ENCODE assay signal across 21 cellular contexts in genomic region chr1:184627012-184627351, GRCh38.
DNase-seq lines count a peak whose midpoint lies in the region; ATAC-seq and TF ChIP-seq lines count a peak whose summit lies in the region.
"Had no signal": no experiment of that assay in that cellular context is flagged by ENCODE, and none has a peak within 500 bp of the region (broad histone marks: within the 10 kb centered on the region; RNA-seq: fewer than 3 reads in every experiment).

No MANE protein-coding gene starts in this region.

- H4K20me1 ChIP-seq in mammary epithelial cell (ENCODE audit: insufficient read depth, low read length) = no peaks in the 10 kb centered on the region

- in situ Hi-C loops in mammary epithelial cell (cut with MboI; ENCODE audit: low sequenced_read_pairs in 2 of 2) = no loop called here

- CTCF ChIA-PET in MCF 10A (lab: Yijun Ruan, JAX) = interaction anchor here (0.6 to 2.1 kb wide), 8 partner anchors 27 to 1816 kb away, joined by 3 to 14 read pairs (median 4); no protein-coding TSS in a partner anchor
- CTCF ChIA-PET in mammary epithelial cell (lab: Charles Lee; ENCODE audit: low non-redundant PET) = no interaction called here

- H3K4me1 ChIP-seq in mammary epithelial cell (ENCODE audit: insufficient read depth, low read length) (peaks cover 22% of the 10 kb centered on the region), breast epithelium (peaks cover 13 to 19% of the 10 kb centered on the region in 2 donors), prostate gland (replicated peaks) (peaks cover 41% of the 10 kb centered on the region), suprapubic skin (peaks cover 77% of the 10 kb centered on the region), trophoblast cell (ENCODE audit: control insufficient read depth in 1 of 2, insufficient read depth in 2 of 2, low read length in 2 of 2) (peaks cover 5 to 11% of the 10 kb centered on the region in 2 experiments)

- no peak overlapping the region for H4K8ac ChIP-seq in trophoblast cell (ENCODE audit: low read depth, low read length)

- H3K4me2 ChIP-seq in mammary epithelial cell (ENCODE audit: insufficient read depth, low read depth, low read length) (no peak overlapping the region), trophoblast cell (ENCODE audit: low read length) (no peak overlapping the region)

- ATAC-seq in HG02981 (IDR thresholded peaks at IDR 0.05; ENCODE audit: unreplicated experiment) = no peak

- 94% methylated on average over 2 of the region's 3 CpGs for WGBS in mammary epithelial cell (ENCODE audit: low coverage, missing lambda C conversion rate)
- 59% methylated on average over 3 of the region's 3 CpGs for WGBS in prostate gland
- WGBS in suprapubic skin = 46% methylated on average over 3 of the region's 3 CpGs
- no CpG with 5 or more reads among the region's 3 CpGs for WGBS in trophoblast cell (ENCODE audit: extremely low coverage, insufficient coverage, insufficient read length)

- no peak overlapping the region for H2BK120ac ChIP-seq in trophoblast cell (ENCODE audit: insufficient read depth, low read length, poor library complexity)

- DNase-seq in MCF 10A (ENCODE audit: unreplicated experiment) = peak; percentile 47
- no peak for DNase-seq in mammary epithelial cell
- no peak for DNase-seq in breast epithelium (ENCODE audit: low spot score in 2 of 2)
- DNase-seq in prostate gland (ENCODE audit: low spot score) = no peak
- DNase-seq in suprapubic skin (ENCODE audit: low spot score in 2 of 2) = no peak
- DNase-seq in trophoblast cell = no peak
- no peak for DNase-seq in NCI-H2029 (lab: John Stamatoyannopoulos, UW)
- DNase-seq: Caco-2, H7, HFFc6, KG1, MV-4-11, NCI-H1417, NCI-H187, NCI-H2227 treated with DMSO at 0.1 percent for 48 hours, NCI-H524, NCI-H82, OCI-M1, SIG-M5 had no signal

- peaks cover 25% of the 10 kb centered on the region for H3K36me3 Mint-ChIP-seq in MCF 10A (ENCODE audit: insufficient read depth, unreplicated experiment)

- no peak overlapping the region for H4K12ac ChIP-seq in trophoblast cell (ENCODE audit: low read depth, low read length)

- H2BK12ac ChIP-seq in trophoblast cell (ENCODE audit: low read length) = no peak overlapping the region

- TF ChIP-seq EP300 in suprapubic skin (IDR thresholded peaks at IDR 0.05) = no peak

- no peaks in the 10 kb centered on the region for H3K27me3 ChIP-seq in mammary epithelial cell (ENCODE audit: insufficient read depth, low read length)
- H3K27me3 ChIP-seq in breast epithelium = no peaks in the 10 kb centered on the region
- H3K27me3 ChIP-seq in prostate gland (replicated peaks; ENCODE audit: insufficient read depth) = no peaks in the 10 kb centered on the region
- no peaks in the 10 kb centered on the region for H3K27me3 ChIP-seq in suprapubic skin
- no peaks in the 10 kb centered on the region for H3K27me3 ChIP-seq in trophoblast cell (ENCODE audit: insufficient read depth, low read length)

- H2BK5ac ChIP-seq in trophoblast cell (ENCODE audit: low read depth, low read length, poor library complexity) = no peak overlapping the region

- H3K79me1 ChIP-seq in trophoblast cell (ENCODE audit: low read length) = no peaks in the 10 kb centered on the region

- no peak overlapping the region for H3K4me3 Mint-ChIP-seq in MCF 10A (ENCODE audit: unreplicated experiment)
- H3K4me3 Mint-ChIP-seq: HFFc6 had no signal

- no peaks in the 10 kb centered on the region for H3K9me3 ChIP-seq in mammary epithelial cell (replicated peaks; ENCODE audit: insufficient read depth, low read length)
- no peaks in the 10 kb centered on the region for H3K9me3 ChIP-seq in breast epithelium
- H3K9me3 ChIP-seq in prostate gland = no peaks in the 10 kb centered on the region
- no peaks in the 10 kb centered on the region for H3K9me3 ChIP-seq in suprapubic skin
- H3K9me3 ChIP-seq in trophoblast cell (ENCODE audit: insufficient read depth, low read depth, low read length) = peaks cover 2% of the 10 kb centered on the region
- H3K9me3 ChIP-seq: Caco-2 had no signal

- BruUV-seq in MCF 10A (replicated peaks; lab: Mats Ljungman, UMichigan) (no TSS peak), mammary epithelial cell (replicated peaks; lab: Mats Ljungman, UMichigan) (no TSS peak)

- TF ChIP-seq CTCF in MCF 10A (IDR thresholded peaks at IDR 0.05; ENCODE audit: unreplicated experiment) (no peak), mammary epithelial cell (conservative IDR thresholded peaks at IDR 0.05 in 1 of 2, IDR thresholded peaks at IDR 0.05 in 1 of 2; ENCODE audit: extremely low read depth in 1 of 2, insufficient read depth in 1 of 2, low read depth in 1 of 2, low read length in 2 of 2) (no peak), breast epithelium (IDR thresholded peaks at IDR 0.05) (no peak), prostate gland (IDR thresholded peaks at IDR 0.05) (peak in 1 of 4 experiments; percentile 12), suprapubic skin (IDR thresholded peaks at IDR 0.05) (no peak)

- H3K27me3 Mint-ChIP-seq in MCF 10A (ENCODE audit: insufficient read depth, unreplicated experiment) = no peaks in the 10 kb centered on the region

- H2AFZ ChIP-seq in mammary epithelial cell (ENCODE audit: low read depth, low read length) = no peak overlapping the region
- no peak overlapping the region for H2AFZ ChIP-seq in trophoblast cell (ENCODE audit: insufficient read depth, low read length, poor library complexity)

- dilution Hi-C loops in mammary epithelial cell (cut with HindIII; ENCODE audit: low sequenced_read_pairs) = no loop called here

- no peak overlapping the region for H3K4ac ChIP-seq in trophoblast cell (ENCODE audit: low read depth, low read length)

- H3K4me3 ChIP-seq in mammary epithelial cell (replicated peaks in 1 of 3; ENCODE audit: insufficient read depth in 1 of 3, low read depth in 2 of 3, low read length in 3 of 3) (no peak overlapping the region), breast epithelium (no peak overlapping the region), prostate gland (no peak overlapping the region), suprapubic skin (no peak overlapping the region), trophoblast cell (ENCODE audit: low read depth, low read length) (no peak overlapping the region)

- H3K79me2 ChIP-seq in mammary epithelial cell (ENCODE audit: insufficient read depth, low read length) (no peaks in the 10 kb centered on the region), trophoblast cell (ENCODE audit: control insufficient read depth, insufficient read depth, low read length, poor library complexity) (no peaks in the 10 kb centered on the region)

- H3K9ac ChIP-seq in mammary epithelial cell (ENCODE audit: insufficient read depth, low read length) (no peak overlapping the region), trophoblast cell (ENCODE audit: low read length) (no peak overlapping the region)

- no peaks in the 10 kb centered on the region for H3K9me3 Mint-ChIP-seq in MCF 10A (ENCODE audit: unreplicated experiment)
- H3K9me3 Mint-ChIP-seq: HFFc6 had no signal

- no peak overlapping the region for H2AK5ac ChIP-seq in trophoblast cell (ENCODE audit: low read length)

- intact Hi-C loops in MCF 10A (cut with micrococcal nuclease) (no loop called here), mammary epithelial cell (cut with micrococcal nuclease) (no loop called here), breast epithelium (cut with DNase I; ENCODE audit: low total_unique reads) (no loop called here), prostate gland (cut with DNase I) (no loop called here)

- H3K27ac ChIP-seq in mammary epithelial cell (ENCODE audit: insufficient read depth, low read depth, low read length) (no peak overlapping the region), breast epithelium (peak overlapping the region; percentile 94 to 96), prostate gland (peak overlapping the region; percentile 94 to 95), suprapubic skin (peak overlapping the region; percentile 86), trophoblast cell (ENCODE audit: low read depth, low read length) (no peak overlapping the region)
- H3K27ac ChIP-seq: 22Rv1 had no signal

- peaks cover 84% of the 10 kb centered on the region for H3K4me1 Mint-ChIP-seq in MCF 10A (ENCODE audit: insufficient read depth, unreplicated experiment)

- no peak overlapping the region for H3K23ac ChIP-seq in trophoblast cell (ENCODE audit: low read length)

- POLR2A ChIA-PET in MCF 10A (lab: Yijun Ruan, JAX) = interaction anchor here (0.6 to 6.3 kb wide), 14 partner anchors 10 to 256 kb away, joined by 3 to 67 read pairs (median 4); partner anchors contain the start of genes C1orf21 and EDEM3

- H3K27ac Mint-ChIP-seq in MCF 10A (ENCODE audit: low read depth, unreplicated experiment) = peak overlapping the region; percentile 74
- H3K27ac Mint-ChIP-seq: HFFc6 had no signal

- no peak overlapping the region for H3K18ac ChIP-seq in trophoblast cell (ENCODE audit: low read length)

- TF ChIP-seq POLR2A in breast epithelium (IDR thresholded peaks at IDR 0.05) (no peak), prostate gland (IDR thresholded peaks at IDR 0.05) (no peak), suprapubic skin (IDR thresholded peaks at IDR 0.05) (no peak)

- H3K36me3 ChIP-seq in mammary epithelial cell (ENCODE audit: insufficient read depth, low read length) (no peaks in the 10 kb centered on the region), breast epithelium (no peaks in the 10 kb centered on the region), prostate gland (no peaks in the 10 kb centered on the region), suprapubic skin (no peaks in the 10 kb centered on the region), trophoblast cell (ENCODE audit: control insufficient read depth in 1 of 2, insufficient read depth in 2 of 2, low read length in 2 of 2) (peaks cover 5 to 6% of the 10 kb centered on the region in 2 experiments)

- no peak overlapping the region for H4K91ac ChIP-seq in trophoblast cell (ENCODE audit: low read depth, low read length)

- H3K14ac ChIP-seq in trophoblast cell (ENCODE audit: low read length) = no peak overlapping the region

Comparison
In these comparisons a context has a peak if more than half of its experiments do, and no peak if none do; other contexts are left out.
1. H3K27ac ChIP-seq: peak in breast epithelium (2 of 2), prostate gland (2 of 2) and suprapubic skin (single experiment); none in mammary epithelial cell (single experiment) and trophoblast cell (single experiment).